Comparison of ENCODE assay signal across 8 cellular contexts in genomic region chr1:16872152-16873075, GRCh38. TPM values are rescaled to one million over a fixed set of nuclear protein-coding genes. Genes with fewer than 3 reads are reported as not detected.
DNase-seq lines count a peak whose midpoint lies in the region; TF ChIP-seq lines count a peak whose summit lies in the region.
"Not testable (repeated sequence)": the region's sequence is repeated elsewhere in the genome, so short reads cannot be mapped to it uniquely, and the experiment has no call there.

No MANE protein-coding gene starts in this region.

- H3K4me3 Mint-ChIP-seq in activated naive CD8-positive, alpha-beta T cell treated with anti-CD3 and anti-CD28 coated beads for 36 hours, result peak overlapping the region; percentile 72
- peak overlapping the region; percentile 85 for H3K4me3 Mint-ChIP-seq in neural crest cell

- H3K36me3 Mint-ChIP-seq in activated naive CD8-positive, alpha-beta T cell treated with anti-CD3 and anti-CD28 coated beads for 36 hours; neural crest cell (ENCODE audit: low read depth): not testable (repeated sequence)

- CTCF ChIA-PET in AG04450 (lab: Charles Lee), result not testable (repeated sequence)

- not testable (repeated sequence) for TF ChIP-seq CTCF in AG04450 (IDR thresholded peaks at IDR 0.05; ENCODE audit: low read depth, low read length); epithelial cell of proximal tubule (conservative IDR thresholded peaks at IDR 0.05; ENCODE audit: low read depth, low read length); neural crest cell (conservative IDR thresholded peaks at IDR 0.05)

- H3K9me3 Mint-ChIP-seq in activated naive CD8-positive, alpha-beta T cell treated with anti-CD3 and anti-CD28 coated beads for 36 hours; neural crest cell: not testable (repeated sequence)

- H3K27ac ChIP-seq in AG04450 (ENCODE audit: low read depth, low read length), result not testable (repeated sequence)

- H3K4me3 ChIP-seq in AG04450 (ENCODE audit: low read depth, low read length), result peak overlapping the region; percentile 44
- H3K4me3 ChIP-seq in epithelial cell of proximal tubule (ENCODE audit: low read depth, low read length), result peak overlapping the region; percentile 47
- peak overlapping the region; percentile 65 for H3K4me3 ChIP-seq in iPS-11a (ENCODE audit: low read depth, low read length)

- DNase-seq in AG04450 (ENCODE audit: low read depth, low spot score), result peak; percentile 49
- peak; percentile 12 for DNase-seq in H4 (ENCODE audit: low spot score)
- DNase-seq in SK-MEL-5 (ENCODE audit: low read depth, low spot score), result peak; percentile 83
- DNase-seq in activated naive CD8-positive, alpha-beta T cell treated with anti-CD3 and anti-CD28 coated beads for 36 hours, result peak; percentile 70
- not testable (repeated sequence) for DNase-seq in epithelial cell of proximal tubule (ENCODE audit: low read depth)
- DNase-seq in neural crest cell (ENCODE audit: low read depth, low spot score), result peak; percentile 51
- peak; percentile 20 to 54 for DNase-seq in stimulated activated CD4-positive, alpha-beta T cell treated with anti-CD3 and anti-CD28 coated beads, Interleukin-4, amount 100 ng/mL, for 4 hours

- H3K27ac Mint-ChIP-seq in activated naive CD8-positive, alpha-beta T cell treated with anti-CD3 and anti-CD28 coated beads for 36 hours, result peak overlapping the region; percentile 49
- H3K27ac Mint-ChIP-seq in neural crest cell (ENCODE audit: unreplicated experiment), result not testable (repeated sequence)

- POLR2A ChIA-PET in AG04450 (lab: Yijun Ruan, JAX), result not testable (repeated sequence)

- H3K27me3 ChIP-seq in AG04450 (ENCODE audit: control insufficient read depth, insufficient read depth, low read length), result peaks cover 24% of the 10 kb centered on the region

- in situ Hi-C loops in SK-MEL-5 (cut with HindIII; ENCODE audit: low pct_unique_long_range_greater_than_20kb, low sequenced_read_pairs), result not testable (repeated sequence)

- H3K27me3 Mint-ChIP-seq in activated naive CD8-positive, alpha-beta T cell treated with anti-CD3 and anti-CD28 coated beads for 36 hours, result peaks cover 43% of the 10 kb centered on the region
- peaks cover 49% of the 10 kb centered on the region for H3K27me3 Mint-ChIP-seq in neural crest cell (ENCODE audit: low read depth)

- not testable (repeated sequence) for H3K4me1 Mint-ChIP-seq in activated naive CD8-positive, alpha-beta T cell treated with anti-CD3 and anti-CD28 coated beads for 36 hours
- peaks cover 11% of the 10 kb centered on the region for H3K4me1 Mint-ChIP-seq in neural crest cell

- H3K9me3 ChIP-seq in AG04450 (ENCODE audit: control insufficient read depth, insufficient read depth, low read length), result not testable (repeated sequence)

RNA-seq across cellular contexts. Expression of gene RNU1-2, which starts 23.4 kb away (rescaled TPM):
- under 0.01 TPM in 1 of 2 replicates, not detected in the other for polyA plus RNA-seq in AG04450 (2011; rRNA removed)
- 32,191 and 46,154 TPM in 2 replicates for polyA minus RNA-seq in AG04450 (2011; rRNA and poly(A)+ RNA removed)
- not detected in 2 replicates for total RNA-seq in H4 (2014; rRNA removed; shearing (Covaris generic))
- under 0.01 TPM in 1 of 2 replicates, not detected in the other for total RNA-seq in SK-MEL-5 (2014; rRNA removed; shearing (Covaris generic))
- not detected in 2 replicates for polyA plus RNA-seq in SK-MEL-5 (2015; cell fraction: cytosol; rRNA removed)
- not detected in 2 replicates for polyA plus RNA-seq in SK-MEL-5 (2015; cell fraction: nucleus; rRNA removed)
- 100 to 1,000 TPM; 874 to 961 TPM for total RNA-seq in activated naive CD8-positive, alpha-beta T cell treated with anti-CD3 and anti-CD28 coated beads for 36 hours
- total RNA-seq in epithelial cell of proximal tubule (under 0.01 TPM in 2 replicates), neural crest cell (2,478 and 3,042 TPM in 2 replicates)

RNA-seq across cellular contexts. Expression of gene CROCC, which starts 49.3 kb away (rescaled TPM):
- polyA plus RNA-seq in AG04450 (2011; rRNA removed), result 3.9 and 4.2 TPM in 2 replicates
- polyA minus RNA-seq in AG04450 (2011; rRNA and poly(A)+ RNA removed), result 4.3 and 5.7 TPM in 2 replicates
- 2.8 and 7.6 TPM in 2 replicates for total RNA-seq in H4 (2014; rRNA removed; shearing (Covaris generic))
- 11.8 and 15.6 TPM in 2 replicates for total RNA-seq in SK-MEL-5 (2014; rRNA removed; shearing (Covaris generic))
- polyA plus RNA-seq in SK-MEL-5 (2015; cell fraction: cytosol; rRNA removed), result 11.9 and 24.3 TPM in 2 replicates
- 105 and 109 TPM in 2 replicates for polyA plus RNA-seq in SK-MEL-5 (2015; cell fraction: nucleus; rRNA removed)
- 10 to 100 TPM; 24.7 to 26.3 TPM for total RNA-seq in activated naive CD8-positive, alpha-beta T cell treated with anti-CD3 and anti-CD28 coated beads for 36 hours
- 15.2 and 17.7 TPM in 2 replicates for total RNA-seq in epithelial cell of proximal tubule
- total RNA-seq in neural crest cell, result 52.6 and 54.1 TPM in 2 replicates

Comparison
In these comparisons a context has a peak if more than half of its experiments do, and no peak if none do; other contexts are left out.
1. RNA of gene RNU1-2, which starts 23.4 kb away (total RNA-seq): 2,478 to 3,042 TPM in neural crest cell and 874 to 961 TPM in activated naive CD8-positive, alpha-beta T cell treated with anti-CD3 and anti-CD28 coated beads for 36 hours; not detected in H4, under 0.01 TPM in SK-MEL-5 and under 0.01 TPM in epithelial cell of proximal tubule; every median in the first group is over 100 times any median in the second.
2. Peak in every context shown above with its lines, with median percentiles within 50 percentile points of each other: H3K4me3 ChIP-seq.